1 cellular context compared by ENCODE assay signal in genomic region chr5:91150189-91150588, GRCh38.
TF ChIP-seq lines count a peak whose summit lies in the region.

No MANE protein-coding gene starts in this region.

TF ChIP-seq in HepG2, 621 proteins besides CTCF, POLR2A, EP300 and RAD21 (continued from another document):
- no peak for TF ChIP-seq GLMP (CRISPR knock-in tag; IDR thresholded peaks at IDR 0.05; ENCODE audit: borderline replicate concordance)
- TF ChIP-seq KMT2B (CRISPR knock-in tag; IDR thresholded peaks at IDR 0.05), result no peak
- no peak for TF ChIP-seq ZSCAN25 (CRISPR knock-in tag; IDR thresholded peaks at IDR 0.05)
- TF ChIP-seq ZNF615 (CRISPR knock-in tag; IDR thresholded peaks at IDR 0.05; ENCODE audit: borderline replicate concordance), result no peak
- TF ChIP-seq SP140L (CRISPR knock-in tag; IDR thresholded peaks at IDR 0.05; ENCODE audit: borderline replicate concordance), result no peak
- no peak for TF ChIP-seq ZFP62 (CRISPR knock-in tag; IDR thresholded peaks at IDR 0.05)
- no peak for TF ChIP-seq ZBTB25 (CRISPR knock-in tag; IDR thresholded peaks at IDR 0.05)
- TF ChIP-seq BCL3 (CRISPR knock-in tag; IDR thresholded peaks at IDR 0.05), result no peak
- TF ChIP-seq PCBP2 (optimal IDR thresholded peaks at IDR 0.05; ENCODE audit: low read depth, low read length, poor library complexity, severe bottlenecking), result no peak
- TF ChIP-seq ZBTB40 (IDR thresholded peaks at IDR 0.05), result no peak
- TF ChIP-seq ZBTB40 (CRISPR knock-in tag; IDR thresholded peaks at IDR 0.05), result no peak
- TF ChIP-seq ZNF282 (IDR thresholded peaks at IDR 0.05; ENCODE audit: partially characterized antibody), result no peak
- no peak for TF ChIP-seq SNRNP70 (IDR thresholded peaks at IDR 0.05; ENCODE audit: low read depth, low read length)
- TF ChIP-seq GATA4 (IDR thresholded peaks at IDR 0.05; ENCODE audit: borderline replicate concordance, low read depth), result no peak
- TF ChIP-seq ZNF460 (CRISPR knock-in tag; IDR thresholded peaks at IDR 0.05; ENCODE audit: borderline replicate concordance), result no peak
